23 cellular contexts compared by ENCODE assay signal in genomic region chr11:130188047-130188446, GRCh38. TPM values are rescaled to one million over a fixed set of nuclear protein-coding genes. Genes with fewer than 3 reads are reported as not detected.
"Had no signal": no experiment of that assay in that cellular context is flagged by ENCODE, and none has a peak within 500 bp of the region (broad histone marks: within the 10 kb centered on the region; RNA-seq: fewer than 3 reads in every experiment).

No MANE protein-coding gene starts in this region.

- H3K27me3 ChIP-seq: breast epithelium, gastroesophageal sphincter, vagina had no signal

- H3K27me3 Mint-ChIP-seq: activated CD8-positive, alpha-beta T cell treated with anti-CD3 and anti-CD28 coated beads for 36 hours; type B pancreatic cell had no signal

- H3K4me1 ChIP-seq: breast epithelium, gastroesophageal sphincter, vagina had no signal

- H3K9me3 Mint-ChIP-seq: activated CD8-positive, alpha-beta T cell treated with anti-CD3 and anti-CD28 coated beads for 36 hours; activated naive CD4-positive, alpha-beta T cell treated with anti-CD3 and anti-CD28 coated beads, Interleukin-2, amount 50 U/mL, for 72 hours; activated T-helper 2 cell treated with anti-CD3 and anti-CD28 coated beads, Interferon-gamma antibody, Interleukin-2, Interleukin-4, amounts not matched to agents 10 μg/mL and 5 μg/mL and 100 μg/mL, durations not matched to agents 14 hours and 24 hours and 36 hours; immature natural killer cell; neural crest cell; stimulated activated naive CD8-positive, alpha-beta T cell treated with anti-CD3 and anti-CD28 coated beads, Interleukin-15, Interleukin-2, amounts not matched to agents 100 ng/mL and 50 ng/mL, for 24 hours; type B pancreatic cell; WTC11 had no signal

- H3K27ac ChIP-seq: breast epithelium, gastroesophageal sphincter, thoracic aorta, vagina had no signal

- H3K36me3 Mint-ChIP-seq: activated CD8-positive, alpha-beta memory T cell treated with anti-CD3 and anti-CD28 coated beads, Interleukin-2, amount 10 ng/mL, durations not matched to agents 7 days and 5 days; activated naive CD4-positive, alpha-beta T cell treated with anti-CD3 and anti-CD28 coated beads, Interleukin-2, amount 50 U/mL, for 72 hours; immature natural killer cell; naive thymus-derived CD8-positive, alpha-beta T cell; type B pancreatic cell; WTC11 had no signal

- ATAC-seq: activated CD8-positive, alpha-beta memory T cell treated with anti-CD3 and anti-CD28 coated beads, Interleukin-2, amount 10 ng/mL, durations not matched to agents 7 days and 5 days; activated CD8-positive, alpha-beta T cell treated with anti-CD3 and anti-CD28 coated beads for 36 hours; activated naive CD4-positive, alpha-beta T cell treated with anti-CD3 and anti-CD28 coated beads, Interleukin-2, amount 50 U/mL, for 72 hours; gastroesophageal sphincter; naive thymus-derived CD8-positive, alpha-beta T cell; WTC11 had no signal

- H3K9me3 ChIP-seq: breast epithelium, gastroesophageal sphincter, thoracic aorta, vagina had no signal

- H3K27ac Mint-ChIP-seq: activated CD8-positive, alpha-beta memory T cell treated with anti-CD3 and anti-CD28 coated beads, Interleukin-2, amount 10 ng/mL, durations not matched to agents 7 days and 5 days; activated CD8-positive, alpha-beta T cell treated with anti-CD3 and anti-CD28 coated beads for 36 hours; activated T-helper 2 cell treated with anti-CD3 and anti-CD28 coated beads, Interferon-gamma antibody, Interleukin-2, Interleukin-4, amounts not matched to agents 10 μg/mL and 5 μg/mL and 100 μg/mL, durations not matched to agents 14 hours and 24 hours and 36 hours; immature natural killer cell; mesothelial cell of epicardium; naive thymus-derived CD8-positive, alpha-beta T cell; stimulated activated naive CD8-positive, alpha-beta T cell treated with anti-CD3 and anti-CD28 coated beads, Interleukin-15, Interleukin-2, amounts not matched to agents 100 ng/mL and 50 ng/mL, for 24 hours; type B pancreatic cell; WTC11 had no signal

- H3K36me3 ChIP-seq: breast epithelium, gastroesophageal sphincter, thoracic aorta, vagina had no signal

- H3K4me1 Mint-ChIP-seq: activated CD8-positive, alpha-beta memory T cell treated with anti-CD3 and anti-CD28 coated beads, Interleukin-2, amount 10 ng/mL, durations not matched to agents 7 days and 5 days; immature natural killer cell; mesothelial cell of epicardium; naive thymus-derived CD8-positive, alpha-beta T cell had no signal

- DNase-seq: activated CD4-positive, alpha-beta T cell treated with anti-CD3 and anti-CD28 coated beads for 1 hour; activated CD4-positive, alpha-beta T cell treated with anti-CD3 and anti-CD28 coated beads, Interleukin-2, amount 50 U/mL, for 1 hour; activated CD8-positive, alpha-beta memory T cell treated with anti-CD3 and anti-CD28 coated beads, Interleukin-2, amount 10 ng/mL, durations not matched to agents 7 days and 5 days; activated CD8-positive, alpha-beta T cell treated with anti-CD3 and anti-CD28 coated beads for 36 hours; activated T-cell treated with anti-CD3 and anti-CD28 coated beads, Interleukin-2, amount 50 U/mL, for 48 hours; central memory CD4-positive, alpha-beta T cell; effector memory CD4-positive, alpha-beta T cell; hippocampal formation; immature natural killer cell; naive thymus-derived CD8-positive, alpha-beta T cell; stimulated activated CD4-positive, alpha-beta T cell treated with anti-CD3 and anti-CD28 coated beads, Interleukin-2, amount 100 ng/mL, for 48 hours; T-helper 2 cell had no signal

- H3K4me3 ChIP-seq: breast epithelium, gastroesophageal sphincter, thoracic aorta, vagina had no signal

- H3K4me3 Mint-ChIP-seq: activated CD8-positive, alpha-beta memory T cell treated with anti-CD3 and anti-CD28 coated beads, Interleukin-2, amount 10 ng/mL, durations not matched to agents 7 days and 5 days; activated CD8-positive, alpha-beta T cell treated with anti-CD3 and anti-CD28 coated beads for 36 hours; immature natural killer cell; mesothelial cell of epicardium; naive thymus-derived CD8-positive, alpha-beta T cell; neural crest cell; stimulated activated naive CD8-positive, alpha-beta T cell treated with anti-CD3 and anti-CD28 coated beads, Interleukin-15, Interleukin-2, amounts not matched to agents 100 ng/mL and 50 ng/mL, for 24 hours; type B pancreatic cell; WTC11 had no signal

RNA-seq across cellular contexts. Expression of gene ST14, which starts 28.5 kb away (rescaled TPM):
- total RNA-seq: activated CD8-positive, alpha-beta memory T cell treated with anti-CD3 and anti-CD28 coated beads, Interleukin-2, amount 10 ng/mL, durations not matched to agents 7 days and 5 days; activated CD8-positive, alpha-beta T cell treated with anti-CD3 and anti-CD28 coated beads for 36 hours had no signal
- polyA plus RNA-seq: naive thymus-derived CD8-positive, alpha-beta T cell had no signal
